In genomic region chr9:116059466-116059865, GRCh38 we compare ENCODE assay signal across 30 cellular contexts.
"Had no signal": no experiment of that assay in that cellular context is flagged by ENCODE, and none has a peak within 500 bp of the region (broad histone marks: within the 10 kb centered on the region; RNA-seq: fewer than 3 reads in every experiment).

No MANE protein-coding gene starts in this region.

- FAIRE-seq: astrocyte, urothelium cell line had no signal

- H2AFZ ChIP-seq: neural progenitor cell had no signal

- H3K27ac ChIP-seq: brain microvascular endothelial cell, esophagus muscularis mucosa, heart right ventricle, lower lobe of right lung, neural progenitor cell, right atrium auricular region, testis, transverse colon had no signal

- H3K36me3 ChIP-seq: brain microvascular endothelial cell, esophagus muscularis mucosa, heart right ventricle, lower lobe of right lung, neural progenitor cell, right atrium auricular region, transverse colon had no signal

- H3K27me3 ChIP-seq: brain microvascular endothelial cell, esophagus muscularis mucosa, heart right ventricle, neural progenitor cell, right atrium auricular region, testis, transverse colon had no signal

- H3K4me1 ChIP-seq: esophagus muscularis mucosa, heart right ventricle, lower lobe of right lung, neural progenitor cell, right atrium auricular region, testis, transverse colon had no signal

- DNase-seq: activated CD4-positive, alpha-beta T cell treated with anti-CD3 and anti-CD28 coated beads for 4 hours; activated CD4-positive, alpha-beta T cell treated with anti-CD3 and anti-CD28 coated beads, Interleukin-2, amount 50 U/mL, for 4 hours; activated CD4-positive, CD25-positive, alpha-beta regulatory T cell; activated CD8-positive, alpha-beta memory T cell treated with anti-CD3 and anti-CD28 coated beads, Interleukin-2, amount 50 U/mL, for 4 hours; activated effector memory CD4-positive, alpha-beta T cell treated with anti-CD3 and anti-CD28 coated beads, Interleukin-2, amount 50 U/mL, for 16 hours; activated naive CD4-positive, alpha-beta T cell treated with anti-CD3 and anti-CD28 coated beads for 36 hours; activated naive CD8-positive, alpha-beta T cell treated with anti-CD3 and anti-CD28 coated beads for 36 hours; activated T-cell treated with anti-CD3 and anti-CD28 coated beads, Interleukin-2, amount 50 U/mL, for 1 hour; amniotic stem cell; brain microvascular endothelial cell; caudate nucleus; endodermal cell; foreskin melanocyte; heart right ventricle; kidney glomerular epithelial cell; lower lobe of right lung; mesendoderm; natural killer cell; occipital lobe; stimulated activated CD4-positive, alpha-beta T cell treated with anti-CD3 and anti-CD28 coated beads, Interleukin-2, amount 100 ng/mL, for 48 hours; stimulated activated naive CD4-positive, alpha-beta T cell treated with Interleukin-2 at 50 U/mL for 16 hours; T-helper 1 cell; testis; transverse colon had no signal

- H3K9me3 ChIP-seq: esophagus muscularis mucosa, heart right ventricle, lower lobe of right lung, right atrium auricular region, testis, transverse colon had no signal

- H3K4me3 ChIP-seq: esophagus muscularis mucosa, heart right ventricle, lower lobe of right lung, neural progenitor cell, right atrium auricular region, testis, transverse colon had no signal

- H3K9ac ChIP-seq: neural progenitor cell had no signal

- ATAC-seq: heart right ventricle, left lobe of liver, lower lobe of right lung, natural killer cell had no signal

- H3K4me2 ChIP-seq: neural progenitor cell had no signal
